In genomic region chr22:25346859-25347751, GRCh38 we compare ENCODE assay signal across 15 cellular contexts.
"Had no signal": no experiment of that assay in that cellular context is flagged by ENCODE, and none has a peak within 500 bp of the region (broad histone marks: within the 10 kb centered on the region; RNA-seq: fewer than 3 reads in every experiment).

No MANE protein-coding gene starts in this region.

- H3K9me3 ChIP-seq: lower lobe of right lung, pancreas had no signal

- FAIRE-seq: pancreas had no signal

- H3K4me3 ChIP-seq: dorsolateral prefrontal cortex, hepatocyte, lower lobe of right lung, pancreas, tibial nerve had no signal

- ATAC-seq: Right ventricle myocardium inferior, T-helper 17 cell, WTC11 had no signal

- H3K27me3 ChIP-seq: dorsolateral prefrontal cortex, hepatocyte, pancreas, tibial nerve had no signal

- DNase-seq: activated CD4-positive, alpha-beta T cell treated with anti-CD3 and anti-CD28 coated beads for 48 hours; activated naive CD4-positive, alpha-beta T cell treated with anti-CD3 and anti-CD28 coated beads for 36 hours; amniotic stem cell; dorsolateral prefrontal cortex; lower lobe of right lung; naive B cell; T-helper 17 cell had no signal

- H3K27ac Mint-ChIP-seq: activated naive CD4-positive, alpha-beta T cell treated with anti-CD3 and anti-CD28 coated beads for 36 hours; activated T-helper 1 cell treated with anti-CD3 and anti-CD28 coated beads, Interleukin-12 subunit alpha, Interleukin-12 subunit beta, Interleukin-2, Interleukin-4 antibody, amounts not matched to agents 30 ng/mL and 10 ng/mL and 1 ng/mL, durations not matched to agents 14 hours and 24 hours and 36 hours; brain; naive B cell; T-helper 17 cell; WTC11 had no signal

- H3K4me1 Mint-ChIP-seq: brain; central memory CD8-positive, alpha-beta T cell; naive B cell; WTC11 had no signal

- H3K79me2 ChIP-seq: hepatocyte had no signal

- H3K4me2 ChIP-seq: hepatocyte had no signal

- H2AFZ ChIP-seq: hepatocyte had no signal

- H3K4me3 Mint-ChIP-seq: activated naive CD4-positive, alpha-beta T cell treated with anti-CD3 and anti-CD28 coated beads for 36 hours; activated T-helper 1 cell treated with anti-CD3 and anti-CD28 coated beads, Interleukin-12 subunit alpha, Interleukin-12 subunit beta, Interleukin-2, Interleukin-4 antibody, amounts not matched to agents 30 ng/mL and 10 ng/mL and 1 ng/mL, durations not matched to agents 14 hours and 24 hours and 36 hours; brain; central memory CD8-positive, alpha-beta T cell; naive B cell; T-helper 17 cell; WTC11 had no signal

- H3K4me1 ChIP-seq: lower lobe of right lung, pancreas, tibial nerve had no signal

- H3K27ac ChIP-seq: dorsolateral prefrontal cortex, hepatocyte, lower lobe of right lung, pancreas, tibial nerve had no signal

- H3K27me3 Mint-ChIP-seq: brain; central memory CD8-positive, alpha-beta T cell; naive B cell; T-helper 17 cell had no signal
